Comparison of ENCODE assay signal across 10 cellular contexts in genomic region chr6:48986803-48987202, GRCh38.
"Had no signal": no experiment of that assay in that cellular context is flagged by ENCODE, and none has a peak within 500 bp of the region (broad histone marks: within the 10 kb centered on the region; RNA-seq: fewer than 3 reads in every experiment).

No MANE protein-coding gene starts in this region.

- H3K4me3 ChIP-seq: left lung, pancreas, stomach, thoracic aorta had no signal

- H3K36me3 ChIP-seq: left lung, pancreas, stomach, thoracic aorta had no signal

- H3K27ac ChIP-seq: left lung, pancreas, stomach, thoracic aorta had no signal

- ATAC-seq: esophagus mucosa; left lung; naive thymus-derived CD4-positive, alpha-beta T cell; pancreas had no signal

- H3K4me1 ChIP-seq: left lung, pancreas, stomach had no signal

- DNase-seq: activated CD4-positive, CD25-positive, alpha-beta regulatory T cell treated with anti-CD3 and anti-CD28 coated beads, Interleukin-2, amount 50 U/mL, for 72 hours; activated naive CD4-positive, alpha-beta T cell treated with anti-CD3 and anti-CD28 coated beads, Interleukin-2, amount 10 ng/mL, durations not matched to agents 7 days and 5 days; activated T-cell treated with anti-CD3 and anti-CD28 coated beads for 4 hours; left lung; naive thymus-derived CD4-positive, alpha-beta T cell; stimulated activated CD4-positive, alpha-beta T cell treated with anti-CD3 and anti-CD28 coated beads, Interleukin-1b, Interleukin-23, amount 100 ng/mL, for 48 hours; stomach had no signal

- H3K9me3 ChIP-seq: pancreas had no signal

- H3K27me3 ChIP-seq: left lung, pancreas, stomach had no signal
